ENCODE assay signal across 33 cellular contexts in genomic region chr16:72055911-72056310, GRCh38. TPM values are rescaled to one million over a fixed set of nuclear protein-coding genes. Genes with fewer than 3 reads are reported as not detected.
"Had no signal": no experiment of that assay in that cellular context is flagged by ENCODE, and none has a peak within 500 bp of the region (broad histone marks: within the 10 kb centered on the region; RNA-seq: fewer than 3 reads in every experiment).

No MANE protein-coding gene starts in this region.

- H3K27ac Mint-ChIP-seq: activated CD4-positive, alpha-beta T cell treated with anti-CD3 and anti-CD28 coated beads for 36 hours; activated CD4-positive, alpha-beta T cell treated with anti-CD3 and anti-CD28 coated beads, Interleukin-2, amount 10 ng/mL, durations not matched to agents 7 days and 5 days; activated CD8-positive, alpha-beta T cell treated with anti-CD3 and anti-CD28 coated beads, Interleukin-2, amount 10 ng/mL, durations not matched to agents 7 days and 5 days; activated naive CD4-positive, alpha-beta T cell treated with anti-CD3 and anti-CD28 coated beads, Interleukin-2, amount 50 U/mL, for 24 hours; activated naive CD8-positive, alpha-beta T cell treated with anti-CD3 and anti-CD28 coated beads, Interleukin-2, amount 10 ng/mL, durations not matched to agents 7 days and 5 days; activated T-cell treated with anti-CD3 and anti-CD28 coated beads, Interleukin-2, amount 50 U/mL, for 24 hours; activated T-helper 2 cell treated with anti-CD3 and anti-CD28 coated beads, Interferon-gamma antibody, Interleukin-2, Interleukin-4, amounts not matched to agents 10 μg/mL and 5 μg/mL and 100 μg/mL, durations not matched to agents 14 hours and 24 hours and 36 hours; brain; T-helper 2 cell treated with Interferon-gamma antibody and Interleukin-4, amounts not matched to agents 5 μg/mL and 100 μg/mL, for 36 hours; WTC11 had no signal

- DNase-seq: activated CD4-positive, alpha-beta T cell treated with anti-CD3 and anti-CD28 coated beads for 36 hours; activated CD4-positive, alpha-beta T cell treated with anti-CD3 and anti-CD28 coated beads, Interleukin-2, amount 10 ng/mL, durations not matched to agents 7 days and 5 days; activated CD4-positive, alpha-beta T cell treated with anti-CD3 and anti-CD28 coated beads, Interleukin-2, amount 50 U/mL, for 48 hours; activated CD8-positive, alpha-beta T cell treated with anti-CD3 and anti-CD28 coated beads, Interleukin-2, amount 10 ng/mL, durations not matched to agents 7 days and 5 days; activated gamma-delta T cell; activated naive CD4-positive, alpha-beta T cell treated with Interleukin-2 at 50 U/mL for 16 hours; activated naive CD8-positive, alpha-beta T cell treated with anti-CD3 and anti-CD28 coated beads, Interleukin-2, amount 10 ng/mL, durations not matched to agents 7 days and 5 days; activated T-cell treated with anti-CD3 and anti-CD28 coated beads, Interleukin-2, amount 50 U/mL, for 24 hours; anterior cingulate cortex; central memory CD4-positive, alpha-beta T cell; Kasumi-1; KG1; MG63; NCI-H1048; NCI-H1105 treated with DMSO at 0.1 percent for 48 hours; NCI-H1436; NCI-H1694; NCI-H2029; NCI-H345; NCI-H69; NCI-H82; SHP77; SJCRH30 had no signal

- H3K27me3 Mint-ChIP-seq: activated CD4-positive, alpha-beta T cell treated with anti-CD3 and anti-CD28 coated beads for 36 hours; activated CD4-positive, alpha-beta T cell treated with anti-CD3 and anti-CD28 coated beads, Interleukin-2, amount 10 ng/mL, durations not matched to agents 7 days and 5 days; activated naive CD4-positive, alpha-beta T cell treated with anti-CD3 and anti-CD28 coated beads, Interleukin-2, amount 50 U/mL, for 24 hours; activated naive CD8-positive, alpha-beta T cell treated with anti-CD3 and anti-CD28 coated beads, Interleukin-2, amount 10 ng/mL, durations not matched to agents 7 days and 5 days; activated T-cell treated with anti-CD3 and anti-CD28 coated beads, Interleukin-2, amount 50 U/mL, for 24 hours; brain had no signal

- H3K36me3 Mint-ChIP-seq: activated naive CD8-positive, alpha-beta T cell treated with anti-CD3 and anti-CD28 coated beads, Interleukin-2, amount 10 ng/mL, durations not matched to agents 7 days and 5 days; brain; WTC11 had no signal

- H3K27ac ChIP-seq: SJCRH30, SK-N-MC had no signal

- H3K4me3 ChIP-seq: MG63, SJCRH30, SK-N-MC had no signal

- H3K4me3 Mint-ChIP-seq: activated CD4-positive, alpha-beta T cell treated with anti-CD3 and anti-CD28 coated beads for 36 hours; activated CD4-positive, alpha-beta T cell treated with anti-CD3 and anti-CD28 coated beads, Interleukin-2, amount 10 ng/mL, durations not matched to agents 7 days and 5 days; activated CD8-positive, alpha-beta T cell treated with anti-CD3 and anti-CD28 coated beads, Interleukin-2, amount 10 ng/mL, durations not matched to agents 7 days and 5 days; activated naive CD4-positive, alpha-beta T cell treated with anti-CD3 and anti-CD28 coated beads, Interleukin-2, amount 50 U/mL, for 24 hours; activated naive CD8-positive, alpha-beta T cell treated with anti-CD3 and anti-CD28 coated beads, Interleukin-2, amount 10 ng/mL, durations not matched to agents 7 days and 5 days; activated T-cell treated with anti-CD3 and anti-CD28 coated beads, Interleukin-2, amount 50 U/mL, for 24 hours; brain; T-helper 2 cell treated with Interferon-gamma antibody and Interleukin-4, amounts not matched to agents 5 μg/mL and 100 μg/mL, for 36 hours; WTC11 had no signal

- H3K4me1 Mint-ChIP-seq: activated CD4-positive, alpha-beta T cell treated with anti-CD3 and anti-CD28 coated beads for 36 hours; activated CD4-positive, alpha-beta T cell treated with anti-CD3 and anti-CD28 coated beads, Interleukin-2, amount 10 ng/mL, durations not matched to agents 7 days and 5 days; activated naive CD4-positive, alpha-beta T cell treated with anti-CD3 and anti-CD28 coated beads, Interleukin-2, amount 50 U/mL, for 24 hours; activated naive CD8-positive, alpha-beta T cell treated with anti-CD3 and anti-CD28 coated beads, Interleukin-2, amount 10 ng/mL, durations not matched to agents 7 days and 5 days; brain; WTC11 had no signal

- H3K36me3 ChIP-seq: MG63, SJCRH30 had no signal

- H3K4me1 ChIP-seq: SJCRH30 had no signal

- H3K27me3 ChIP-seq: MG63, SJCRH30 had no signal

- H3K9me3 ChIP-seq: MG63, SJCRH30 had no signal

- H3K9me3 Mint-ChIP-seq: activated CD4-positive, alpha-beta T cell treated with anti-CD3 and anti-CD28 coated beads, Interleukin-2, amount 10 ng/mL, durations not matched to agents 7 days and 5 days; activated naive CD4-positive, alpha-beta T cell treated with anti-CD3 and anti-CD28 coated beads, Interleukin-2, amount 50 U/mL, for 24 hours; activated naive CD8-positive, alpha-beta T cell treated with anti-CD3 and anti-CD28 coated beads, Interleukin-2, amount 10 ng/mL, durations not matched to agents 7 days and 5 days; activated T-cell treated with anti-CD3 and anti-CD28 coated beads, Interleukin-2, amount 50 U/mL, for 24 hours; activated T-helper 2 cell treated with anti-CD3 and anti-CD28 coated beads, Interferon-gamma antibody, Interleukin-2, Interleukin-4, amounts not matched to agents 10 μg/mL and 5 μg/mL and 100 μg/mL, durations not matched to agents 14 hours and 24 hours and 36 hours; brain; T-helper 2 cell treated with Interferon-gamma antibody and Interleukin-4, amounts not matched to agents 5 μg/mL and 100 μg/mL, for 36 hours; WTC11 had no signal

RNA-seq across cellular contexts. Expression of gene HP, which starts 1.6 kb away (rescaled TPM):
- total RNA-seq: activated CD4-positive, alpha-beta T cell treated with anti-CD3 and anti-CD28 coated beads for 36 hours; activated CD4-positive, alpha-beta T cell treated with anti-CD3 and anti-CD28 coated beads, Interleukin-2, amount 10 ng/mL, durations not matched to agents 7 days and 5 days; activated CD8-positive, alpha-beta T cell treated with anti-CD3 and anti-CD28 coated beads, Interleukin-2, amount 10 ng/mL, durations not matched to agents 7 days and 5 days; activated naive CD8-positive, alpha-beta T cell treated with anti-CD3 and anti-CD28 coated beads, Interleukin-2, amount 10 ng/mL, durations not matched to agents 7 days and 5 days; activated T-helper 2 cell treated with anti-CD3 and anti-CD28 coated beads, Interferon-gamma antibody, Interleukin-2, Interleukin-4, amounts not matched to agents 10 μg/mL and 5 μg/mL and 100 μg/mL, durations not matched to agents 14 hours and 24 hours and 36 hours; bronchial epithelial cell; NCI-H460; RPMI7951; SJCRH30; T-helper 1 cell treated with Interleukin-12 subunit alpha and Interleukin-12 subunit beta and Interleukin-4 antibody, amounts not matched to agents 30 ng/mL and 1 ng/mL, for 36 hours had no signal

RNA-seq across cellular contexts. Expression of gene HPR, which starts 7.1 kb away (rescaled TPM):
- total RNA-seq: activated CD4-positive, alpha-beta T cell treated with anti-CD3 and anti-CD28 coated beads for 36 hours; activated CD4-positive, alpha-beta T cell treated with anti-CD3 and anti-CD28 coated beads, Interleukin-2, amount 10 ng/mL, durations not matched to agents 7 days and 5 days; activated CD8-positive, alpha-beta T cell treated with anti-CD3 and anti-CD28 coated beads, Interleukin-2, amount 10 ng/mL, durations not matched to agents 7 days and 5 days; activated naive CD8-positive, alpha-beta T cell treated with anti-CD3 and anti-CD28 coated beads, Interleukin-2, amount 10 ng/mL, durations not matched to agents 7 days and 5 days; activated T-helper 2 cell treated with anti-CD3 and anti-CD28 coated beads, Interferon-gamma antibody, Interleukin-2, Interleukin-4, amounts not matched to agents 10 μg/mL and 5 μg/mL and 100 μg/mL, durations not matched to agents 14 hours and 24 hours and 36 hours; bronchial epithelial cell; NCI-H460; RPMI7951; SJCRH30; T-helper 1 cell treated with Interleukin-12 subunit alpha and Interleukin-12 subunit beta and Interleukin-4 antibody, amounts not matched to agents 30 ng/mL and 1 ng/mL, for 36 hours; WTC11 had no signal
